In the genomic region with DNA sequence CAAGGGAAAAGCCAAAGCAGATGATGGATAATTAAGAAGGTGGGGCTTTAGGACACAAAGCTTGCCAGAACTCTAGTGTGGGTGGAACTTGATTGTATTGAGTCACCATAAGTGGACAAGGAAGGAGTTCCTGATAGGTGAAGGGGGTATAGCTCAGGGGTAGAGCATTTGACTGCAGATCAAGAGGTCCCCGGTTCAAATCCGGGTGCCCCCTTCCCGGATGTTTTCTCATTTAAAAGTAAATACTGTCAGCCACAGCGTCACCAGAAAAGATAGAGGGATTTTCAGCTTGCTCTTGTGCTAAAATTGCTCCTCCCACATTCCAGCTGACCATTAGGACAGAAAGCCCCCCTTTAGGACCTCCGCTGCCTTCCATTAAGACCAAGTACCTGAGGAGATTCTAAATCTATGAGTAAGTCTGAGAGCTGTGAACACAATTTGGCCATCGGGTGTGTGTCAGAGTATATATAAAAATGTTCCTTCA, we compare ENCODE assay signal across 10 cellular contexts. TPM values are rescaled to one million over a fixed set of nuclear protein-coding genes. Genes with fewer than 3 reads are reported as not detected.
DNase-seq lines count a peak whose midpoint lies in the region; ATAC-seq and TF ChIP-seq lines count a peak whose summit lies in the region.
"Had no signal": no experiment of that assay in that cellular context is flagged by ENCODE, and none has a peak within 500 bp of the region (broad histone marks: within the 10 kb centered on the region; RNA-seq: fewer than 3 reads in every experiment).

No MANE protein-coding gene starts in this region.

- no peak overlapping the region for H3K27ac Mint-ChIP-seq in CD8-positive, alpha-beta T cell

- H3K4me3 Mint-ChIP-seq in CD8-positive, alpha-beta T cell: no peak overlapping the region

- POLR2A ChIA-PET in CD8-positive, alpha-beta T cell (lab: Charles Lee): no interaction called here

- no peak for TF ChIP-seq CTCF in foreskin keratinocyte (conservative IDR thresholded peaks at IDR 0.05)
- no peak for TF ChIP-seq CTCF in CD8-positive, alpha-beta T cell (IDR thresholded peaks at IDR 0.05)
- TF ChIP-seq CTCF in ovary (IDR thresholded peaks at IDR 0.05): no peak
- no peak for TF ChIP-seq CTCF in GM10266 (IDR thresholded peaks at IDR 0.05; ENCODE audit: control insufficient read depth, insufficient read depth, low read depth, missing control alignments)

- TF ChIP-seq EP300 in ovary (IDR thresholded peaks at IDR 0.05): no peak

- H3K36me3 ChIP-seq in SJCRH30: no peaks in the 10 kb centered on the region; the same call in 1 of the 2 replicates
- H3K36me3 ChIP-seq in CD8-positive, alpha-beta T cell (ENCODE audit: insufficient read depth, low read length): peaks cover 7% of the 10 kb centered on the region
- H3K36me3 ChIP-seq in ovary: no peaks in the 10 kb centered on the region

- intact Hi-C loops in CD8-positive, alpha-beta T cell (cut with DNase I, micrococcal nuclease): no loop called here
- intact Hi-C loops in ovary (cut with DNase I): no loop called here

- H3K27me3 ChIP-seq in SJCRH30 (no peaks in the 10 kb centered on the region), foreskin keratinocyte (no peaks in the 10 kb centered on the region), ovary (no peaks in the 10 kb centered on the region)
- no peaks in the 10 kb centered on the region for H3K27me3 ChIP-seq in CD8-positive, alpha-beta T cell (ENCODE audit: insufficient read depth, low read length)
- H3K27me3 ChIP-seq: thyroid gland had no signal

- H3K4me3 ChIP-seq in SJCRH30 (no peak overlapping the region), ovary (no peak overlapping the region)
- H3K4me3 ChIP-seq in CD8-positive, alpha-beta T cell (ENCODE audit: low read depth, low read length): no peak overlapping the region
- H3K4me3 ChIP-seq: thyroid gland had no signal

- peaks cover 52% of the 10 kb centered on the region for H3K36me3 Mint-ChIP-seq in CD8-positive, alpha-beta T cell

- no peaks in the 10 kb centered on the region for H3K27me3 Mint-ChIP-seq in CD8-positive, alpha-beta T cell (ENCODE audit: low read depth)

- DNase-seq in AG20443 (ENCODE audit: low spot score): peak; percentile 57
- peak; percentile 59 for DNase-seq in HK-2 (ENCODE audit: unreplicated experiment)
- peak; percentile 57 to 66 for DNase-seq in SJCRH30
- peak; percentile 33 to 82 for DNase-seq in foreskin keratinocyte
- DNase-seq in CD8-positive, alpha-beta T cell: no peak
- DNase-seq in ovary: no peak
- DNase-seq in GM10266 (ENCODE audit: extremely low spot score): no peak

- CTCF ChIA-PET in CD8-positive, alpha-beta T cell (lab: Charles Lee): interaction anchor here (7.9 kb wide), 1 partner anchor 14 kb away, joined by 51 read pairs; no protein-coding TSS in a partner anchor

- H3K27ac ChIP-seq in SJCRH30: no peak overlapping the region
- no peak overlapping the region for H3K27ac ChIP-seq in foreskin keratinocyte
- H3K27ac ChIP-seq in CD8-positive, alpha-beta T cell (ENCODE audit: low read depth, low read length): no peak overlapping the region
- H3K27ac ChIP-seq in ovary: no peak overlapping the region
- H3K27ac ChIP-seq: parathyroid adenoma, thyroid gland had no signal

- WGBS in ovary, 3 donors: 45 to 55% (median 51%) methylated on average over 6 of the region's 6 CpGs

- no peaks in the 10 kb centered on the region for H3K4me1 Mint-ChIP-seq in CD8-positive, alpha-beta T cell (ENCODE audit: low read depth)

- ATAC-seq in foreskin keratinocyte: peak; percentile 62
- ATAC-seq in CD8-positive, alpha-beta T cell: no peak
- ATAC-seq in HG03439 (IDR thresholded peaks at IDR 0.05; ENCODE audit: unreplicated experiment): no peak

- TF ChIP-seq POLR2A in ovary (IDR thresholded peaks at IDR 0.05): no peak

- H3K4me1 ChIP-seq in SJCRH30 (peaks cover 6% of the 10 kb centered on the region; the same call in 1 of the 2 replicates), foreskin keratinocyte (peaks cover 14% of the 10 kb centered on the region), ovary (ENCODE audit: insufficient read depth) (no peaks in the 10 kb centered on the region)
- peaks cover 5% of the 10 kb centered on the region for H3K4me1 ChIP-seq in CD8-positive, alpha-beta T cell (ENCODE audit: insufficient read depth, low read length)
- H3K4me1 ChIP-seq: parathyroid adenoma, thyroid gland had no signal

- H3K9me3 ChIP-seq in SJCRH30 (replicated peaks): no peaks in the 10 kb centered on the region
- no peaks in the 10 kb centered on the region for H3K9me3 ChIP-seq in CD8-positive, alpha-beta T cell (ENCODE audit: low read length)
- no peaks in the 10 kb centered on the region for H3K9me3 ChIP-seq in ovary
- H3K9me3 ChIP-seq: thyroid gland had no signal

- no peaks in the 10 kb centered on the region for H3K9me3 Mint-ChIP-seq in CD8-positive, alpha-beta T cell

RNA-seq across cellular contexts. Expression of a gene that starts 36.6 kb away (rescaled TPM):
- 16.1 and 17.0 TPM in 2 replicates for total RNA-seq in SJCRH30 (2014; rRNA removed; shearing (Covaris generic))
- total RNA-seq in foreskin keratinocyte (17.1 and 32.4 TPM in 2 replicates), ovary (10 to 100 TPM; 13.9 to 31.1 (median 21.8) TPM)
- polyA plus RNA-seq in foreskin keratinocyte (8.6 and 16.5 TPM in 2 replicates), ovary (10 to 100 TPM; 12.2 to 19.7 TPM)
- 10 to 100 TPM; 21.9 to 26.6 TPM for total RNA-seq in CD8-positive, alpha-beta T cell

Comparison
In these comparisons a context has a peak if more than half of its experiments do, and no peak if none do; other contexts are left out.
1. DNase-seq: peak in AG20443 (single experiment), HK-2 (single experiment), SJCRH30 (2 of 2) and foreskin keratinocyte (2 of 2); none in CD8-positive, alpha-beta T cell (0 of 7), ovary (0 of 5) and GM10266 (single experiment).